ENCODE assay signal across 21 cellular contexts in the genomic region with DNA sequence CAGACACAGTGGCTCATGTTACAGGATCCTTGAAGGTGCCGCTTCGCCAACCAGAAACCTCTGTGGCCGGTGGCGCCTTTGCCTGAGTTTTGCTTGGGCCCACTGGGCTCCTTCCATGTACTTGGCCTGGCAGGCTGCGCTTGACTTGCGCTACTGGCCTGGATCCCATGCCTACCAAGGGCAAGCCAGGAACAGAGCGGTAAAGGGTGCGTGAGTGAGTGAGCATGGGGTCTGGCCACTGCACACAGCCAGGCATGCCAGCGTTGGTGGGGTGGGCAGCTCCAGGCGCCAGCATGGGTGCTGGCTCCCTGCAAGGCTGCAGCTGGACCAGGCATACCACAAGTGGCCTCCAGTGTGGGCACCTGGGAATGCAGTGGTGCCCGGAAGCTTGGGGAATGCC. TPM values are rescaled to one million over a fixed set of nuclear protein-coding genes. Genes with fewer than 3 reads are reported as not detected.
"Had no signal": no experiment of that assay in that cellular context is flagged by ENCODE, and none has a peak within 500 bp of the region (broad histone marks: within the 10 kb centered on the region; RNA-seq: fewer than 3 reads in every experiment).

No MANE protein-coding gene starts in this region.

- H3K4me2 ChIP-seq: PC-9 had no signal

- H3K9me3 ChIP-seq: Peyer's patch, SJCRH30 had no signal

- DNase-seq: KBM-7, NCI-H1048, NCI-H1105, NCI-H1417, NCI-H1436 treated with DMSO at 0.1 percent for 48 hours, NCI-H1694, NCI-H187 treated with DMSO at 0.1 percent for 48 hours, NCI-H2029 treated with DMSO at 0.1 percent for 48 hours, NCI-H2171 treated with DMSO at 0.1 percent for 48 hours, NCI-H345, NCI-H510A, NCI-H524 treated with DMSO at 0.1 percent for 48 hours, NCI-H69, NCI-H774, PC-9, Peyer's patch, SHP77 treated with DMSO at 0.1 percent for 48 hours, SJCRH30 had no signal

- H3K27me3 ChIP-seq: Peyer's patch, SJCRH30 had no signal

- H3K4me3 ChIP-seq: PC-9, Peyer's patch, SJCRH30 had no signal

- H3K36me3 ChIP-seq: Peyer's patch, SJCRH30 had no signal

- H3K27ac ChIP-seq: PC-9, Peyer's patch, SJCRH30 had no signal

- H2AFZ ChIP-seq: PC-9 had no signal

- ATAC-seq: Right ventricle myocardium inferior, SK-N-SH treated with all-trans-retinoic acid at 6 μM for 48 hours had no signal

RNA-seq across cellular contexts. Expression of a gene that starts 18.2 kb away (rescaled TPM):
- total RNA-seq: MCF 10A, PC-9 had no signal
